In the genomic region with DNA sequence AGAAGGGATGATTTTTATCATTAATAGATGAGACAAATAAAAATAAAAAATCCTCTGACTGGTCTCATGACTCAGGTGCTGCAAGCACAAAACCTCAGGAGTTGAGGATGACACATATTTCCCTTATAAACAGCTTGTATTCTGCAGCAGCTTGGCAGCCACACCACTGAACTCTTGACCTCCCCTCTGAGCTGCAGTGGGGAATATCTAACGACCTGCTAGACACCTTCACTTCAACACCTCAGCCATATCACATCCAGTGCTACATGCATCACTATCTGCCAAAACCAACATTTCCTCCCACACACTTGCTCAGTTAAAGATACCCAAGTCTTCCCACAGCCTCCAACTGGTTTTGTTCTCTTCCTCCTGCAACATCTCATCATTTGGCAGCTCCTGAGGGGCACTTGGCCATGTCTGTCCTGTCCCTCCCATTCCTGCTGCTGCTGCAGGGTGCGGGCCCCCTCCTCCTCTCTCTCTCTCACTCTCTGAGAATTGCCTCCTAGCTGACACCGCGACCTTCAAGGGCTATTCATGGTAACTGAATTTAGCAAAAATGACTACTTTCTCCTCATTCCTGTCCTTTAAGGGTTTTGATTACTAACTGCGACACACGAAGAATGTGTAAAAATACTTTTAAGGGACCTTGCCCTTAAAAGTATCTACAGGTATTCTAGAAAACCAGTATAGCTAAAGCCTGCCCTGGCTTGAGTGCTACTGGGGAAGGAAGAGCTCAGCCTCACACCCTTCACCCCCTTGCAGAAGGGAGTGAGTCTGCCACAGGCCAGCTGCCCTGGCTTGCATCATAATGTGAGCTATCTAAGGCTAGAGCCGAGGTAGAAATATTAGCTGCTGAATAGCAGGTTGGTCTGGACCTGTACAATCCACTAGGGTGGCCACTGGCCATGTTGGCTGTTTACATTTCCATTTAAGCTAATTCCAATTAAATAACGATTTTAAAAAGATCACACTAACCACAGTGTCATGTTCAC, we compare ENCODE assay signal across 1 cellular context.
TF ChIP-seq lines count a peak whose summit lies in the region.

No MANE protein-coding gene starts in this region.

TF ChIP-seq in GM23338, 12 proteins besides CTCF, POLR2A, EP300 and RAD21 (continued from another document):
- TF ChIP-seq, protein P1, sequence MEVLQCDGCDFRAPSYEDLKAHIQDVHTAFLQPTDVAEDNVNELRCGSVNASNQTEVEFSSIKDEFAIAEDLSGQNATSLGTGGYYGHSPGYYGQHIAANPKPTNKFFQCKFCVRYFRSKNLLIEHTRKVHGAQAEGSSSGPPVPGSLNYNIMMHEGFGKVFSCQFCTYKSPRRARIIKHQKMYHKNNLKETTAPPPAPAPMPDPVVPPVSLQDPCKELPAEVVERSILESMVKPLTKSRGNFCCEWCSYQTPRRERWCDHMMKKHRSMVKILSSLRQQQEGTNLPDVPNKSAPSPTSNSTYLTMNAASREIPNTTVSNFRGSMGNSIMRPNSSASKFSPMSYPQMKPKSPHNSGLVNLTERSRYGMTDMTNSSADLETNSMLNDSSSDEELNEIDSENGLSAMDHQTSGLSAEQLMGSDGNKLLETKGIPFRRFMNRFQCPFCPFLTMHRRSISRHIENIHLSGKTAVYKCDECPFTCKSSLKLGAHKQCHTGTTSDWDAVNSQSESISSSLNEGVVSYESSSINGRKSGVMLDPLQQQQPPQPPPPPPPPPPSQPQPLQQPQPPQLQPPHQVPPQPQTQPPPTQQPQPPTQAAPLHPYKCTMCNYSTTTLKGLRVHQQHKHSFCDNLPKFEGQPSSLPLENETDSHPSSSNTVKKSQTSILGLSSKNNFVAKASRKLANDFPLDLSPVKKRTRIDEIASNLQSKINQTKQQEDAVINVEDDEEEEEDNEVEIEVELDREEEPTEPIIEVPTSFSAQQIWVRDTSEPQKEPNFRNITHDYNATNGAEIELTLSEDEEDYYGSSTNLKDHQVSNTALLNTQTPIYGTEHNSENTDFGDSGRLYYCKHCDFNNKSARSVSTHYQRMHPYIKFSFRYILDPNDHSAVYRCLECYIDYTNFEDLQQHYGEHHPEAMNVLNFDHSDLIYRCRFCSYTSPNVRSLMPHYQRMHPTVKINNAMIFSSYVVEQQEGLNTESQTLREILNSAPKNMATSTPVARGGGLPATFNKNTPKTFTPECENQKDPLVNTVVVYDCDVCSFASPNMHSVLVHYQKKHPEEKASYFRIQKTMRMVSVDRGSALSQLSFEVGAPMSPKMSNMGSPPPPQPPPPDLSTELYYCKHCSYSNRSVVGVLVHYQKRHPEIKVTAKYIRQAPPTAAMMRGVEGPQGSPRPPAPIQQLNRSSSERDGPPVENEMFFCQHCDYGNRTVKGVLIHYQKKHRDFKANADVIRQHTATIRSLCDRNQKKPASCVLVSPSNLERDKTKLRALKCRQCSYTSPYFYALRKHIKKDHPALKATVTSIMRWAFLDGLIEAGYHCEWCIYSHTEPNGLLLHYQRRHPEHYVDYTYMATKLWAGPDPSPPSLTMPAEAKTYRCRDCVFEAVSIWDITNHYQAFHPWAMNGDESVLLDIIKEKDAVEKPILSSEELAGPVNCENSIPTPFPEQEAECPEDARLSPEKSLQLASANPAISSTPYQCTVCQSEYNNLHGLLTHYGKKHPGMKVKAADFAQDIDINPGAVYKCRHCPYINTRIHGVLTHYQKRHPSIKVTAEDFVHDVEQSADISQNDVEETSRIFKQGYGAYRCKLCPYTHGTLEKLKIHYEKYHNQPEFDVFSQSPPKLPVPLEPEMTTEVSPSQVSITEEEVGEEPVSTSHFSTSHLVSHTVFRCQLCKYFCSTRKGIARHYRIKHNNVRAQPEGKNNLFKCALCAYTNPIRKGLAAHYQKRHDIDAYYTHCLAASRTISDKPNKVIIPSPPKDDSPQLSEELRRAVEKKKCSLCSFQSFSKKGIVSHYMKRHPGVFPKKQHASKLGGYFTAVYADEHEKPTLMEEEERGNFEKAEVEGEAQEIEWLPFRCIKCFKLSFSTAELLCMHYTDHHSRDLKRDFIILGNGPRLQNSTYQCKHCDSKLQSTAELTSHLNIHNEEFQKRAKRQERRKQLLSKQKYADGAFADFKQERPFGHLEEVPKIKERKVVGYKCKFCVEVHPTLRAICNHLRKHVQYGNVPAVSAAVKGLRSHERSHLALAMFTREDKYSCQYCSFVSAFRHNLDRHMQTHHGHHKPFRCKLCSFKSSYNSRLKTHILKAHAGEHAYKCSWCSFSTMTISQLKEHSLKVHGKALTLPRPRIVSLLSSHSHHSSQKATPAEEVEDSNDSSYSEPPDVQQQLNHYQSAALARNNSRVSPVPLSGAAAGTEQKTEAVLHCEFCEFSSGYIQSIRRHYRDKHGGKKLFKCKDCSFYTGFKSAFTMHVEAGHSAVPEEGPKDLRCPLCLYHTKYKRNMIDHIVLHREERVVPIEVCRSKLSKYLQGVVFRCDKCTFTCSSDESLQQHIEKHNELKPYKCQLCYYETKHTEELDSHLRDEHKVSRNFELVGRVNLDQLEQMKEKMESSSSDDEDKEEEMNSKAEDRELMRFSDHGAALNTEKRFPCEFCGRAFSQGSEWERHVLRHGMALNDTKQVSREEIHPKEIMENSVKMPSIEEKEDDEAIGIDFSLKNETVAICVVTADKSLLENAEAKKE (CRISPR knock-in tag; IDR thresholded peaks at IDR 0.05), result no peak
- no peak for TF ChIP-seq JUNB (IDR thresholded peaks at IDR 0.05; ENCODE audit: unreplicated experiment)
